In genomic region chr9:104971521-104971920, GRCh38 we compare ENCODE assay signal across 31 cellular contexts.
"Had no signal": no experiment of that assay in that cellular context is flagged by ENCODE, and none has a peak within 500 bp of the region (broad histone marks: within the 10 kb centered on the region; RNA-seq: fewer than 3 reads in every experiment).

No MANE protein-coding gene starts in this region.

- H3K27ac Mint-ChIP-seq: activated CD4-positive, alpha-beta T cell treated with anti-CD3 and anti-CD28 coated beads for 36 hours; activated CD8-positive, alpha-beta memory T cell treated with anti-CD3 and anti-CD28 coated beads, Interleukin-2, amount 10 ng/mL, durations not matched to agents 7 days and 5 days; activated CD8-positive, alpha-beta T cell treated with anti-CD3 and anti-CD28 coated beads, Interleukin-2, amount 10 ng/mL, durations not matched to agents 7 days and 5 days; activated naive CD4-positive, alpha-beta T cell treated with anti-CD3 and anti-CD28 coated beads, Interleukin-2, amount 50 U/mL, for 72 hours; activated T-helper 2 cell treated with anti-CD3 and anti-CD28 coated beads, Interferon-gamma antibody, Interleukin-2, Interleukin-4, amounts not matched to agents 10 μg/mL and 5 μg/mL and 100 μg/mL, durations not matched to agents 14 hours and 24 hours and 36 hours; brain; immature natural killer cell; mesothelial cell of epicardium; naive B cell; stimulated activated naive B cell treated with anti-CD40 and anti-IgM and Interleukin-4, amounts not matched to agents 10 μg/mL and 1 μg/mL and 100 μg/mL, for 72 hours; T-helper 2 cell treated with Interferon-gamma antibody and Interleukin-4, amounts not matched to agents 5 μg/mL and 100 μg/mL, for 36 hours had no signal

- ATAC-seq: activated CD4-positive, alpha-beta T cell treated with anti-CD3 and anti-CD28 coated beads for 36 hours; activated CD8-positive, alpha-beta memory T cell treated with anti-CD3 and anti-CD28 coated beads, Interleukin-2, amount 10 ng/mL, durations not matched to agents 7 days and 5 days; activated CD8-positive, alpha-beta T cell treated with anti-CD3 and anti-CD28 coated beads, Interleukin-2, amount 10 ng/mL, durations not matched to agents 7 days and 5 days; activated naive CD4-positive, alpha-beta T cell treated with anti-CD3 and anti-CD28 coated beads, Interleukin-2, amount 50 U/mL, for 72 hours; gastrocnemius medialis; stimulated activated naive B cell treated with anti-CD40 and anti-IgM and Interleukin-4, amounts not matched to agents 10 μg/mL and 1 μg/mL and 100 μg/mL, for 72 hours had no signal

- H3K27me3 ChIP-seq: cardiac muscle cell, colonic mucosa, gastrocnemius medialis, right atrium auricular region, stomach, tibial artery had no signal

- H3K27ac ChIP-seq: cardiac muscle cell, colonic mucosa, left ventricle myocardium inferior, right atrium auricular region had no signal

- H3K36me3 ChIP-seq: cardiac muscle cell, colonic mucosa, gastrocnemius medialis, left ventricle myocardium inferior, right atrium auricular region, stomach, tibial artery had no signal

- H3K4me1 ChIP-seq: colonic mucosa had no signal

- H3K4me3 ChIP-seq: cardiac muscle cell, colonic mucosa, gastrocnemius medialis, left ventricle myocardium inferior, right atrium auricular region, stomach, tibial artery had no signal

- H3K9me3 ChIP-seq: colonic mucosa, gastrocnemius medialis, left ventricle myocardium inferior, right atrium auricular region, stomach, tibial artery had no signal

- H3K36me3 Mint-ChIP-seq: activated CD8-positive, alpha-beta memory T cell treated with anti-CD3 and anti-CD28 coated beads, Interleukin-2, amount 10 ng/mL, durations not matched to agents 7 days and 5 days; activated naive CD4-positive, alpha-beta T cell treated with anti-CD3 and anti-CD28 coated beads, Interleukin-2, amount 50 U/mL, for 72 hours; brain; mesothelial cell of epicardium; stimulated activated naive B cell treated with anti-CD40 and anti-IgM and Interleukin-4, amounts not matched to agents 10 μg/mL and 1 μg/mL and 100 μg/mL, for 72 hours had no signal

- H3K4me3 Mint-ChIP-seq: activated CD4-positive, alpha-beta T cell treated with anti-CD3 and anti-CD28 coated beads for 36 hours; activated CD8-positive, alpha-beta memory T cell treated with anti-CD3 and anti-CD28 coated beads, Interleukin-2, amount 10 ng/mL, durations not matched to agents 7 days and 5 days; activated CD8-positive, alpha-beta T cell treated with anti-CD3 and anti-CD28 coated beads, Interleukin-2, amount 10 ng/mL, durations not matched to agents 7 days and 5 days; brain; immature natural killer cell; mesothelial cell of epicardium; naive B cell; stimulated activated naive B cell treated with anti-CD40 and anti-IgM and Interleukin-4, amounts not matched to agents 10 μg/mL and 1 μg/mL and 100 μg/mL, for 72 hours; T-helper 2 cell treated with Interferon-gamma antibody and Interleukin-4, amounts not matched to agents 5 μg/mL and 100 μg/mL, for 36 hours had no signal

- FAIRE-seq: urothelium cell line had no signal

- H3K9me3 Mint-ChIP-seq: activated T-helper 2 cell treated with anti-CD3 and anti-CD28 coated beads, Interferon-gamma antibody, Interleukin-2, Interleukin-4, amounts not matched to agents 10 μg/mL and 5 μg/mL and 100 μg/mL, durations not matched to agents 14 hours and 24 hours and 36 hours; immature natural killer cell; mesothelial cell of epicardium; naive B cell; stimulated activated naive B cell treated with anti-CD40 and anti-IgM and Interleukin-4, amounts not matched to agents 10 μg/mL and 1 μg/mL and 100 μg/mL, for 72 hours; T-helper 2 cell treated with Interferon-gamma antibody and Interleukin-4, amounts not matched to agents 5 μg/mL and 100 μg/mL, for 36 hours had no signal

- DNase-seq: activated CD4-positive, alpha-beta T cell treated with anti-CD3 and anti-CD28 coated beads for 36 hours; activated CD4-positive, CD25-positive, alpha-beta regulatory T cell; activated CD8-positive, alpha-beta memory T cell treated with anti-CD3 and anti-CD28 coated beads, Interleukin-2, amount 10 ng/mL, durations not matched to agents 7 days and 5 days; activated CD8-positive, alpha-beta T cell treated with anti-CD3 and anti-CD28 coated beads, Interleukin-2, amount 10 ng/mL, durations not matched to agents 7 days and 5 days; activated naive CD4-positive, alpha-beta T cell; activated T-cell treated with anti-CD3 and anti-CD28 coated beads, Interleukin-2, amount 50 U/mL, for 48 hours; aorta; cerebellar nuclear complex; colonic mucosa; effector CD8-positive, alpha-beta T cell; erythroblast; gastrocnemius medialis; hypothalamus; immature natural killer cell; left ventricle myocardium inferior; naive B cell; nucleus accumbens; stimulated activated CD4-positive, alpha-beta T cell treated with anti-CD3 and anti-CD28 coated beads, Interleukin-15, amount 100 ng/mL, for 24 hours; stimulated activated CD4-positive, alpha-beta T cell treated with anti-CD3 and anti-CD28 coated beads, Interleukin-2, amount 100 ng/mL, for 24 hours; stimulated activated naive B cell treated with anti-CD40 and anti-IgM and Interleukin-4, amounts not matched to agents 10 μg/mL and 1 μg/mL and 100 μg/mL, for 72 hours; stomach; T-helper 1 cell; tibial artery had no signal
